In the genomic region with DNA sequence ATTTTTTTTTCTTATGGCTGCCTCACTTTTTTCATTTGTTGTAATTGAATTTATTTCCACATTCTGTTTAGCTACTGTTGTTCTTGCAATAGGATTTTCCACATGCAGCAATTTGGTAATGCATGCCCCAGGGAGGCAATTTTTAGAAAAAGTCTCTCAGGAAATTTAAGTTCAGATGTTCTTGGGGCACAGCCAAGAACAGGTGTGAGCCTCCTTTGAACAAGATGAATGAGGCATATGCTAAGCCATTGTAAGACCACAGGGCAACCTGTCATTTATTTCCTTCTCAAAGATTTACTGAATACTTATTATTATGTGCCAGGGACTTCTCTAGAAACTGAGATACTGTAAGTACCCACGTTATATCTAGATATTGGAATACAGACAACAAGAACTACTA, we compare ENCODE assay signal across 19 cellular contexts.
"Had no signal": no experiment of that assay in that cellular context is flagged by ENCODE, and none has a peak within 500 bp of the region (broad histone marks: within the 10 kb centered on the region; RNA-seq: fewer than 3 reads in every experiment).

No MANE protein-coding gene starts in this region.

- H3K36me3 ChIP-seq: heart left ventricle, neural progenitor cell, pancreas had no signal

- H3K27ac ChIP-seq: heart left ventricle, neural progenitor cell, pancreas had no signal

- H3K9me3 ChIP-seq: pancreas had no signal

- H3K27me3 ChIP-seq: heart left ventricle, neural progenitor cell, pancreas had no signal

- H3K4me3 ChIP-seq: heart left ventricle, lung, neural progenitor cell, pancreas had no signal

- DNase-seq: dermis blood vessel endothelial cell; endodermal cell; erythroblast; foreskin melanocyte; heart left ventricle; hippocampal formation; left colon; left ventricle myocardium superior; mesenchymal stem cell; midbrain; occipital lobe; pancreas; right cardiac atrium; small intestine; stimulated activated CD4-positive, alpha-beta T cell treated with anti-CD3 and anti-CD28 coated beads, Interleukin-12 subunit alpha, Interleukin-12 subunit beta, amount 100 ng/mL, for 4 hours; stimulated activated naive CD4-positive, alpha-beta T cell treated with Interleukin-2 at 50 U/mL for 16 hours; trophoblast cell had no signal

- H3K4me1 ChIP-seq: heart left ventricle, neural progenitor cell, pancreas had no signal
